ENCODE assay signal across 1 cellular context in the genomic region with DNA sequence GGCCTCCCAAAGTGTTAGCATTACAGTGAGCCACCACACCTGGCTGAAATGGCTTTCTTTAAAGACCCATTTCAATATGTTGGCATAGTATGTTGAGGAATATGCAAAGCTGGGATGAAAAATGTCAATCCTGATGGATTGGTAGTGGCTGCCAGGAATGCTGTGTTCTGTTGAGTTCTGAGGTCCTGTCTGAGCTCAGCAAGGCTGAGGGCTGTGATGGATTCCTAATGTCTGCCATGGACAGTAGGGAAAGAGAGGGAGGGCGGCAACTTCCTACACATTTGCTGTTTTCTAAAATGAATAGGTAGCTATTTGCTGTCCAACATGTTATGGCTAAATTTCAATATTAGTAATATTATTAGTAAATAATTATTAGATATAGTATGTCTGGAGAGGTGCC.
TF ChIP-seq lines count a peak whose summit lies in the region.

No MANE protein-coding gene starts in this region.

TF ChIP-seq in H1, 55 proteins besides CTCF, POLR2A, EP300 and RAD21:
- TF ChIP-seq POU5F1 (IDR thresholded peaks at IDR 0.05; ENCODE audit: low read depth, low read length) (no peak), SIRT6 (IDR thresholded peaks at IDR 0.05; ENCODE audit: low read length) (no peak), YY1 (IDR thresholded peaks at IDR 0.05; ENCODE audit: low read depth, low read length) (no peak), SAP30 (IDR thresholded peaks at IDR 0.05; ENCODE audit: insufficient read depth, insufficient replicate concordance, low read length) (no peak), SIX5 (IDR thresholded peaks at IDR 0.05; ENCODE audit: low read depth, low read length) (no peak), CBX8 (IDR thresholded peaks at IDR 0.05; ENCODE audit: borderline replicate concordance, low read depth, low read length) (no peak)
